Comparison of ENCODE assay signal across 1 cellular context in the genomic region with DNA sequence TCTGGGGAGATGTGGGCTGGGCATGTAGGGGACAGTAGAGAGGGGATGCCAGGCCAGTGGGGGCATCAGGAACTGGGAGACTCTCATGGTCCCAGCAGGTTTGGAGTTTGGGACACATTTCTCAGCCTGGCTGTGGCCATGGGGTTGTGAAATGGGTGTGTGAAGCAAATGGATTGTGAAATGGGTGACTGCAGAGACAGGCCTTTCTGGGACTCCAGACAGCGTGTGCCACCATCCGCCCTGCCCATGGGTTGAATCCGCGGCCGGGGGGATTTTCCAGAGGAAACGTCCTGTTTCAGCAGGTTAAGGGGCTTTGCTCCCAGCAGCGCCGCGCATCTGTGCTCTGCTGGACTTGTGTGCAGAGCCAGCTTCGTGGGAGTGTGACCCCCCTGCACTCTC.
TF ChIP-seq lines count a peak whose summit lies in the region.

No MANE protein-coding gene starts in this region.

TF ChIP-seq in K562, 482 proteins besides CTCF, POLR2A, EP300 and RAD21:
- TF ChIP-seq CEBPB (tag; IDR thresholded peaks at IDR 0.05) (peak; percentile 17; the same call in 1 of the 2 replicates), NCOA6 (IDR thresholded peaks at IDR 0.05) (no peak)
